ENCODE assay signal across 34 cellular contexts in the genomic region with DNA sequence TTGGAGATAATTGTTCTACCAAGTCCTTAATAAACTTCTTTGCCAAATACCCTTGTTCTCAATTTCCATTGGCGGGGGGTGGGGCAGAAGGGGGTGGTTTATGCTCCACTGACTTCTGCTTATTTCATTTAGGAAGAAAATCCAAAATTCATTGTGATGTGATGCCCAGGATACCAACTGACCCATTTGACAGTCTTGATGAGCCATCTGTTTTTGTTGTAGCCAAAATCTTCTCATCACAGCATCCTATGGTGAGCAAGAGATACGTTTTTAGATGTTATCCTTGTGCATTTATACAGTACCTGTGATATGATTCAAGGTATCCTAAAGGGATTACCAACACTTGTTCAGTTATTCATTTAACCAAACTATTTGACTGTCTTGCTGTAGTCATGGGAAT.
"Had no signal": no experiment of that assay in that cellular context is flagged by ENCODE, and none has a peak within 500 bp of the region (broad histone marks: within the 10 kb centered on the region; RNA-seq: fewer than 3 reads in every experiment).

No MANE protein-coding gene starts in this region.

- H3K9me3 ChIP-seq: MG63 had no signal

- H3K36me3 ChIP-seq: MG63 had no signal

- DNase-seq: Karpas-422, Kasumi-1, MG63, MM.1S, MV-4-11, NCI-H1048, NCI-H1092, NCI-H1092 treated with DMSO at 0.1 percent for 48 hours, NCI-H1105, NCI-H1105 treated with DMSO at 0.1 percent for 48 hours, NCI-H1417, NCI-H1417 treated with DMSO at 0.1 percent for 48 hours, NCI-H1436, NCI-H1436 treated with DMSO at 0.1 percent for 48 hours, NCI-H146, NCI-H1694, NCI-H1694 treated with DMSO at 0.1 percent for 48 hours, NCI-H187, NCI-H187 treated with DMSO at 0.1 percent for 48 hours, NCI-H1930, NCI-H2029, NCI-H2029 treated with DMSO at 0.1 percent for 48 hours, NCI-H2081, NCI-H2081 treated with DMSO at 0.1 percent for 48 hours, NCI-H2107, NCI-H2171, NCI-H2171 treated with DMSO at 0.1 percent for 48 hours, NCI-H2227 treated with DMSO at 0.1 percent for 48 hours, NCI-H226, NCI-H345, NCI-H446, NCI-H446 treated with DMSO at 0.1 percent for 48 hours, NCI-H510A, NCI-H510A treated with DMSO at 0.1 percent for 48 hours had no signal

- H3K27me3 ChIP-seq: MG63 had no signal

- H3K4me3 ChIP-seq: MG63 had no signal
